In the genomic region with DNA sequence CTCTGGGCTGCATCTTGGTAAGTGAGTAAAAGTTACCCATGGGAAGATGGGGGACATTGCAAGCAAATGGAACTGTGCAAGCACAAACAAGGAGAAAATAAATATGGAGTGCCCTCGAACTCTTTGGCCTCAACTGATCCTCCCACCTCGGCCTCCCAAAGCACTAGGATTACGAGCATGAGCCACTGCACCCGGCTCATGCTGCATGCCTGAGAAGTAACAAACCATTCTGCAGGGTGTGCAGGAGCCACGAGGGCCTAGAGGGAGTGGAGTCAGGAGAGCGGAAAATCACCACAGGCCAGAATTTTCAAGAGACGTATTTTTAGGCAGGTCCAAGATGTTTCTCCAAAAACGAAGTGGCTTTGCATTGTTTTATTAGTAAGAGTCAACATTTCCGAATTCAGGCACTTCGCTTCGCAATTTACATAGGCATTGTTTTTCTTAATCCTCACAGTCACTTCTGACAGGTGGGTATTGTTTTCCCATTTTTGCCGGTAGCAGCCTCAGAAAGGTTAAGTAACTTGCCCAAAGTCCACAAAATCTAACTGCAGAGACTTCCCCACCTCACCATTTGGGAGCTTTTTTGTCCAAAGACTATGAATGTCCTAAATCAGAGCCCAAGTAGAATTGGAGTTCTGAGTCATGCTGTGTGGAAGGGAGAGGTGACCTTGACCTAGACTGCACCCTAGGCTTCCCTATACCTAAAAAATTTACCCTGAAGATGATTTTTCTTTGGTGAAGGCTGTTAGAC, we compare ENCODE assay signal across 1 cellular context.
TF ChIP-seq lines count a peak whose summit lies in the region.

No MANE protein-coding gene starts in this region.

TF ChIP-seq in H1, 55 proteins besides CTCF, POLR2A, EP300 and RAD21:
- no peak for TF ChIP-seq MAFK (IDR thresholded peaks at IDR 0.05; ENCODE audit: low read depth, low read length)
- TF ChIP-seq SIX5 (IDR thresholded peaks at IDR 0.05; ENCODE audit: low read depth, low read length), result no peak
- no peak for TF ChIP-seq EZH2 (IDR thresholded peaks at IDR 0.05; ENCODE audit: low read depth, low read length, severe bottlenecking)
- peak; percentile 23; the same call in 1 of the 2 replicates for TF ChIP-seq TEAD4 (IDR thresholded peaks at IDR 0.05; ENCODE audit: low read depth, low read length)
- TF ChIP-seq CBX8 (IDR thresholded peaks at IDR 0.05; ENCODE audit: borderline replicate concordance, low read depth, low read length), result no peak
- TF ChIP-seq, protein P1, sequence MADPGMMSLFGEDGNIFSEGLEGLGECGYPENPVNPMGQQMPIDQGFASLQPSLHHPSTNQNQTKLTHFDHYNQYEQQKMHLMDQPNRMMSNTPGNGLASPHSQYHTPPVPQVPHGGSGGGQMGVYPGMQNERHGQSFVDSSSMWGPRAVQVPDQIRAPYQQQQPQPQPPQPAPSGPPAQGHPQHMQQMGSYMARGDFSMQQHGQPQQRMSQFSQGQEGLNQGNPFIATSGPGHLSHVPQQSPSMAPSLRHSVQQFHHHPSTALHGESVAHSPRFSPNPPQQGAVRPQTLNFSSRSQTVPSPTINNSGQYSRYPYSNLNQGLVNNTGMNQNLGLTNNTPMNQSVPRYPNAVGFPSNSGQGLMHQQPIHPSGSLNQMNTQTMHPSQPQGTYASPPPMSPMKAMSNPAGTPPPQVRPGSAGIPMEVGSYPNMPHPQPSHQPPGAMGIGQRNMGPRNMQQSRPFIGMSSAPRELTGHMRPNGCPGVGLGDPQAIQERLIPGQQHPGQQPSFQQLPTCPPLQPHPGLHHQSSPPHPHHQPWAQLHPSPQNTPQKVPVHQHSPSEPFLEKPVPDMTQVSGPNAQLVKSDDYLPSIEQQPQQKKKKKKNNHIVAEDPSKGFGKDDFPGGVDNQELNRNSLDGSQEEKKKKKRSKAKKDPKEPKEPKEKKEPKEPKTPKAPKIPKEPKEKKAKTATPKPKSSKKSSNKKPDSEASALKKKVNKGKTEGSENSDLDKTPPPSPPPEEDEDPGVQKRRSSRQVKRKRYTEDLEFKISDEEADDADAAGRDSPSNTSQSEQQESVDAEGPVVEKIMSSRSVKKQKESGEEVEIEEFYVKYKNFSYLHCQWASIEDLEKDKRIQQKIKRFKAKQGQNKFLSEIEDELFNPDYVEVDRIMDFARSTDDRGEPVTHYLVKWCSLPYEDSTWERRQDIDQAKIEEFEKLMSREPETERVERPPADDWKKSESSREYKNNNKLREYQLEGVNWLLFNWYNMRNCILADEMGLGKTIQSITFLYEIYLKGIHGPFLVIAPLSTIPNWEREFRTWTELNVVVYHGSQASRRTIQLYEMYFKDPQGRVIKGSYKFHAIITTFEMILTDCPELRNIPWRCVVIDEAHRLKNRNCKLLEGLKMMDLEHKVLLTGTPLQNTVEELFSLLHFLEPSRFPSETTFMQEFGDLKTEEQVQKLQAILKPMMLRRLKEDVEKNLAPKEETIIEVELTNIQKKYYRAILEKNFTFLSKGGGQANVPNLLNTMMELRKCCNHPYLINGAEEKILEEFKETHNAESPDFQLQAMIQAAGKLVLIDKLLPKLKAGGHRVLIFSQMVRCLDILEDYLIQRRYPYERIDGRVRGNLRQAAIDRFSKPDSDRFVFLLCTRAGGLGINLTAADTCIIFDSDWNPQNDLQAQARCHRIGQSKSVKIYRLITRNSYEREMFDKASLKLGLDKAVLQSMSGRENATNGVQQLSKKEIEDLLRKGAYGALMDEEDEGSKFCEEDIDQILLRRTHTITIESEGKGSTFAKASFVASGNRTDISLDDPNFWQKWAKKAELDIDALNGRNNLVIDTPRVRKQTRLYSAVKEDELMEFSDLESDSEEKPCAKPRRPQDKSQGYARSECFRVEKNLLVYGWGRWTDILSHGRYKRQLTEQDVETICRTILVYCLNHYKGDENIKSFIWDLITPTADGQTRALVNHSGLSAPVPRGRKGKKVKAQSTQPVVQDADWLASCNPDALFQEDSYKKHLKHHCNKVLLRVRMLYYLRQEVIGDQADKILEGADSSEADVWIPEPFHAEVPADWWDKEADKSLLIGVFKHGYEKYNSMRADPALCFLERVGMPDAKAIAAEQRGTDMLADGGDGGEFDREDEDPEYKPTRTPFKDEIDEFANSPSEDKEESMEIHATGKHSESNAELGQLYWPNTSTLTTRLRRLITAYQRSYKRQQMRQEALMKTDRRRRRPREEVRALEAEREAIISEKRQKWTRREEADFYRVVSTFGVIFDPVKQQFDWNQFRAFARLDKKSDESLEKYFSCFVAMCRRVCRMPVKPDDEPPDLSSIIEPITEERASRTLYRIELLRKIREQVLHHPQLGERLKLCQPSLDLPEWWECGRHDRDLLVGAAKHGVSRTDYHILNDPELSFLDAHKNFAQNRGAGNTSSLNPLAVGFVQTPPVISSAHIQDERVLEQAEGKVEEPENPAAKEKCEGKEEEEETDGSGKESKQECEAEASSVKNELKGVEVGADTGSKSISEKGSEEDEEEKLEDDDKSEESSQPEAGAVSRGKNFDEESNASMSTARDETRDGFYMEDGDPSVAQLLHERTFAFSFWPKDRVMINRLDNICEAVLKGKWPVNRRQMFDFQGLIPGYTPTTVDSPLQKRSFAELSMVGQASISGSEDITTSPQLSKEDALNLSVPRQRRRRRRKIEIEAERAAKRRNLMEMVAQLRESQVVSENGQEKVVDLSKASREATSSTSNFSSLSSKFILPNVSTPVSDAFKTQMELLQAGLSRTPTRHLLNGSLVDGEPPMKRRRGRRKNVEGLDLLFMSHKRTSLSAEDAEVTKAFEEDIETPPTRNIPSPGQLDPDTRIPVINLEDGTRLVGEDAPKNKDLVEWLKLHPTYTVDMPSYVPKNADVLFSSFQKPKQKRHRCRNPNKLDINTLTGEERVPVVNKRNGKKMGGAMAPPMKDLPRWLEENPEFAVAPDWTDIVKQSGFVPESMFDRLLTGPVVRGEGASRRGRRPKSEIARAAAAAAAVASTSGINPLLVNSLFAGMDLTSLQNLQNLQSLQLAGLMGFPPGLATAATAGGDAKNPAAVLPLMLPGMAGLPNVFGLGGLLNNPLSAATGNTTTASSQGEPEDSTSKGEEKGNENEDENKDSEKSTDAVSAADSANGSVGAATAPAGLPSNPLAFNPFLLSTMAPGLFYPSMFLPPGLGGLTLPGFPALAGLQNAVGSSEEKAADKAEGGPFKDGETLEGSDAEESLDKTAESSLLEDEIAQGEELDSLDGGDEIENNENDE (IDR thresholded peaks at IDR 0.05; ENCODE audit: insufficient replicate concordance, low read length), result peak; percentile 74
- 0 out of 2 replicates have a peak, but pooled peaks have one; percentile 37 for TF ChIP-seq KDM1A (IDR thresholded peaks at IDR 0.05; ENCODE audit: borderline replicate concordance, low read length)
- TF ChIP-seq HDAC2 (IDR thresholded peaks at IDR 0.05; ENCODE audit: borderline replicate concordance in 1 of 2, low read depth in 2 of 2, low read length in 2 of 2), result 0 out of 4 replicates have a peak, but pooled peaks of 1 of the 2 experiments have one; percentile 36
- TF ChIP-seq SP1 (IDR thresholded peaks at IDR 0.05; ENCODE audit: low read depth, low read length), result 0 out of 2 replicates have a peak, but pooled peaks have one; percentile 14
- TF ChIP-seq, protein P2, sequence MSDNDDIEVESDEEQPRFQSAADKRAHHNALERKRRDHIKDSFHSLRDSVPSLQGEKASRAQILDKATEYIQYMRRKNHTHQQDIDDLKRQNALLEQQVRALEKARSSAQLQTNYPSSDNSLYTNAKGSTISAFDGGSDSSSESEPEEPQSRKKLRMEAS (IDR thresholded peaks at IDR 0.05), result peak; percentile 70
- TF ChIP-seq, protein P3, sequence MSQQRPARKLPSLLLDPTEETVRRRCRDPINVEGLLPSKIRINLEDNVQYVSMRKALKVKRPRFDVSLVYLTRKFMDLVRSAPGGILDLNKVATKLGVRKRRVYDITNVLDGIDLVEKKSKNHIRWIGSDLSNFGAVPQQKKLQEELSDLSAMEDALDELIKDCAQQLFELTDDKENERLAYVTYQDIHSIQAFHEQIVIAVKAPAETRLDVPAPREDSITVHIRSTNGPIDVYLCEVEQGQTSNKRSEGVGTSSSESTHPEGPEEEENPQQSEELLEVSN (IDR thresholded peaks at IDR 0.05), result peak; percentile 60
